8 cellular contexts compared by ENCODE assay signal in genomic region chrX:69163936-69164741, GRCh38. TPM values are rescaled to one million over a fixed set of nuclear protein-coding genes. Genes with fewer than 3 reads are reported as not detected.
DNase-seq lines count a peak whose midpoint lies in the region; ATAC-seq, FAIRE-seq and TF ChIP-seq lines count a peak whose summit lies in the region.

No MANE protein-coding gene starts in this region.

- H3K27me3 Mint-ChIP-seq in T-helper 2 cell treated with Interferon-gamma antibody and Interleukin-4, amounts not matched to agents 5 μg/mL and 100 μg/mL, for 36 hours (ENCODE audit: low read depth): peaks cover 7% of the 10 kb centered on the region

- no peak overlapping the region for H3K9ac ChIP-seq in GM12878 (ENCODE audit: control insufficient read depth, insufficient read depth, low read length)
- no peak overlapping the region; the same call in 1 of the 2 replicates for H3K9ac ChIP-seq in iPS-20b (ENCODE audit: low read depth, low read length)

- in situ Hi-C loops in GM12878 (cut with MboI): no loop called here

- H3K27ac ChIP-seq in GM12878 (ENCODE audit: control insufficient read depth, insufficient read depth) (no peak overlapping the region), iPS-20b (ENCODE audit: low read length) (no peak overlapping the region)

- H3K27me3 ChIP-seq in GM12878 (replicated peaks in 1 of 2; ENCODE audit: control insufficient read depth in 2 of 2, insufficient read depth in 2 of 2, low read length in 1 of 2) (no peaks in the 10 kb centered on the region), iPS-20b (ENCODE audit: insufficient read depth, low read length) (no peaks in the 10 kb centered on the region)

- H3K27ac Mint-ChIP-seq in T-helper 2 cell treated with Interferon-gamma antibody and Interleukin-4, amounts not matched to agents 5 μg/mL and 100 μg/mL, for 36 hours: peak overlapping the region; percentile 86

- H4K20me1 ChIP-seq in GM12878 (ENCODE audit: control insufficient read depth, insufficient read depth): no peaks in the 10 kb centered on the region; the same call in 1 of the 2 replicates

- H3K9me3 ChIP-seq in GM12878 (replicated peaks; ENCODE audit: control insufficient read depth, insufficient read depth, low read length) (no peaks in the 10 kb centered on the region; the same call in 2 of the 3 replicates), iPS-20b (ENCODE audit: insufficient read depth, low read depth, low read length) (no peaks in the 10 kb centered on the region)

- no peak for TF ChIP-seq CTCF in GM12878 (IDR thresholded peaks at IDR 0.05 in 2 of 3, conservative IDR thresholded peaks at IDR 0.05 in 1 of 3; ENCODE audit: control insufficient read depth in 2 of 3, extremely low read depth in 1 of 3, insufficient read depth in 1 of 3, low read depth in 3 of 3, low read length in 3 of 3)

- RAD21 ChIA-PET in GM12878 (lab: Charles Lee; ENCODE audit: unreplicated experiment): no interaction called here

- H3K4me3 ChIP-seq in GM12878 (no peak overlapping the region), iPS-20b (ENCODE audit: low read length) (peak overlapping the region; percentile 82)

- peaks cover 4% of the 10 kb centered on the region; the same call in 1 of the 2 replicates for H3K4me1 ChIP-seq in GM12878 (ENCODE audit: control insufficient read depth, insufficient read depth, low read length)
- no peaks in the 10 kb centered on the region; the same call in 1 of the 2 replicates for H3K4me1 ChIP-seq in iPS-20b (ENCODE audit: insufficient read depth, low read length)

- DNase-seq in GM18507 (ENCODE audit: extremely low spot score, insufficient read length, low read depth) (peak; percentile 48), GM12878 (ENCODE audit: low read depth, low spot score) (no peak), GDM1 (lab: John Stamatoyannopoulos, UW) (no peak)
- DNase-seq in T-helper 2 cell treated with Interferon-gamma antibody and Interleukin-4, amounts not matched to agents 5 μg/mL and 100 μg/mL, for 36 hours (ENCODE audit: low spot score): peak; percentile 21
- DNase-seq in stimulated activated CD4-positive, alpha-beta T cell treated with anti-CD3 and anti-CD28 coated beads, Interleukin-12 subunit alpha, Interleukin-12 subunit beta, amount 100 ng/mL, for 4 hours: peak; percentile 30

- peak overlapping the region; percentile 84 for H3K4me3 Mint-ChIP-seq in T-helper 2 cell treated with Interferon-gamma antibody and Interleukin-4, amounts not matched to agents 5 μg/mL and 100 μg/mL, for 36 hours

- H3K4me1 Mint-ChIP-seq in T-helper 2 cell treated with Interferon-gamma antibody and Interleukin-4, amounts not matched to agents 5 μg/mL and 100 μg/mL, for 36 hours (ENCODE audit: low read depth): peaks cover 18% of the 10 kb centered on the region

- H2AFZ ChIP-seq in GM12878 (ENCODE audit: control insufficient read depth, low read depth, low read length): no peak overlapping the region; the same call in 1 of the 2 replicates

- ATAC-seq in HG03159 (IDR thresholded peaks at IDR 0.05; ENCODE audit: unreplicated experiment) (peak; percentile 69), GM12878 (peak; percentile 89), HG02840 (IDR thresholded peaks at IDR 0.05; ENCODE audit: low FRiP score, unreplicated experiment) (no peak)

- TF ChIP-seq POLR2A in GM12878 (IDR thresholded peaks at IDR 0.05; ENCODE audit: low read depth, low read length): no peak

- H3K36me3 Mint-ChIP-seq in T-helper 2 cell treated with Interferon-gamma antibody and Interleukin-4, amounts not matched to agents 5 μg/mL and 100 μg/mL, for 36 hours (ENCODE audit: low read depth): peaks cover 15% of the 10 kb centered on the region

- H3K4me2 ChIP-seq in GM12878 (ENCODE audit: control insufficient read depth, insufficient read depth): peak overlapping the region; percentile 17

- no peak for TF ChIP-seq RAD21 in GM12878 (IDR thresholded peaks at IDR 0.05; ENCODE audit: insufficient read depth, low read depth, low read length)

- FAIRE-seq in GM18507 (lab: Jason Lieb, UNC) (peak; percentile 69), GM12878 (lab: Jason Lieb, UNC) (no peak)

- BruUV-seq in GM12878 (replicated peaks; lab: Mats Ljungman, UMichigan): no TSS peak

- H3K79me2 ChIP-seq in GM12878 (ENCODE audit: control insufficient read depth, insufficient read depth, low read length): no peaks in the 10 kb centered on the region

- WGBS in GM12878 (ENCODE audit: insufficient coverage, insufficient replicate concordance, low lambda C conversion rate, missing lambda C conversion rate): 43% methylated on average over 14 of the region's 23 CpGs

- no peaks in the 10 kb centered on the region for H3K9me3 Mint-ChIP-seq in T-helper 2 cell treated with Interferon-gamma antibody and Interleukin-4, amounts not matched to agents 5 μg/mL and 100 μg/mL, for 36 hours

- H3K36me3 ChIP-seq in GM12878 (ENCODE audit: control insufficient read depth in 2 of 2, insufficient read depth in 2 of 2, low read length in 1 of 2): no peaks in the 10 kb centered on the region
- H3K36me3 ChIP-seq in iPS-20b (ENCODE audit: insufficient read depth, low read depth, low read length): peaks cover 24% of the 10 kb centered on the region; the same call in 1 of the 2 replicates

- POLR2A ChIA-PET in GM12878 (lab: Charles Lee): no interaction called here

- SMC1A ChIA-PET in GM12878 (lab: Charles Lee; ENCODE audit: uncharacterized antibody, unreplicated experiment): no interaction called here

- intact Hi-C loops in GM12878 (cut with micrococcal nuclease; ENCODE audit: unreplicated experiment): no loop called here

- no peak for TF ChIP-seq EP300 in GM12878 (IDR thresholded peaks at IDR 0.05; ENCODE audit: borderline replicate concordance in 1 of 2, control insufficient read depth in 1 of 2, low read depth in 2 of 2, low read length in 2 of 2)

- CTCF ChIA-PET in GM12878 (lab: Yijun Ruan, JAX): no interaction called here

TF ChIP-seq in GM12878, 131 proteins besides CTCF, POLR2A, EP300 and RAD21 (continues in another document):
- TF ChIP-seq YY1 (IDR thresholded peaks at IDR 0.05; ENCODE audit: low read depth, low read length) (no peak), RCOR1 (conservative IDR thresholded peaks at IDR 0.05; ENCODE audit: low read depth, low read length) (no peak), SIX5 (IDR thresholded peaks at IDR 0.05; ENCODE audit: low read depth, low read length, severe bottlenecking) (no peak), CHD2 (IDR thresholded peaks at IDR 0.05; ENCODE audit: borderline replicate concordance, low read depth, low read length) (0 out of 2 replicates have a peak, but pooled peaks have one; percentile 23), ATF7 (IDR thresholded peaks at IDR 0.05; ENCODE audit: low read depth) (0 out of 2 replicates have a peak, but pooled peaks have one; percentile 19), EZH2 (IDR thresholded peaks at IDR 0.05; ENCODE audit: borderline replicate concordance, control insufficient read depth, low read depth, low read length) (no peak), MTA2 (IDR thresholded peaks at IDR 0.05; ENCODE audit: low read depth) (no peak), HCFC1 (IDR thresholded peaks at IDR 0.05; ENCODE audit: low read length) (no peak), FOS (IDR thresholded peaks at IDR 0.05; ENCODE audit: borderline replicate concordance, extremely low read depth, insufficient read length) (no peak), BCL3 (IDR thresholded peaks at IDR 0.05; ENCODE audit: borderline replicate concordance, insufficient read depth, low read depth, low read length, poor library complexity, severe bottlenecking) (no peak), KLF5 (IDR thresholded peaks at IDR 0.05; ENCODE audit: partially characterized antibody) (no peak)

RNA-seq across cellular contexts. Expression of gene PJA1, which starts 1.1 kb away (rescaled TPM):
- 3.5 and 4.5 TPM in 2 replicates for total RNA-seq in GM12878 (2013; cell fraction: nucleolus; rRNA removed)
- total RNA-seq in GM12878 (2014; rRNA removed): 8.6 and 11.3 TPM in 2 replicates
- 11.3 and 13.1 TPM in 2 replicates for total RNA-seq in GM12878 (2014; rRNA removed; fragmentation: Illumina TruSeq; extraction: Trizol)
- 10.7 and 12.3 TPM in 2 replicates for total RNA-seq in GM12878 (2021)
- polyA plus RNA-seq in GM12878 (2011; ENCODE audit: low read depth): 5.2 TPM
- polyA plus RNA-seq in GM12878 (2011; rRNA removed): 10.4 and 13.6 TPM in 2 replicates
- 11.7 and 12.0 TPM in 2 replicates for polyA plus RNA-seq in GM12878 (2011; cell fraction: cytosol; rRNA removed)
- 8.3 and 10.3 TPM in 2 replicates for polyA plus RNA-seq in GM12878 (2011; cell fraction: nucleus; rRNA removed)
- polyA plus RNA-seq in GM12878 (2012): 11.8 and 13.6 TPM in 2 replicates
- 14.3 and 14.8 TPM in 2 replicates for polyA plus RNA-seq in GM12878 (2014; fragmentation: Illumina TruSeq; extraction: Trizol)
- 1 to 10 TPM; 5.2 to 5.7 TPM for polyA plus RNA-seq in GM12878 (2014; fragmentation: Nextera tagmentation; extraction: Ambion mirVana)
- 7.7 and 8.3 TPM in 2 replicates for polyA plus RNA-seq in GM12878 (2014; rRNA removed)
- polyA plus RNA-seq in GM12878 (2016; fragmentation: Nextera tagmentation; extraction: Ambion mirVana): 10 to 100 TPM; 14.2 to 19.5 TPM
- polyA minus RNA-seq in GM12878 (2011; rRNA and poly(A)+ RNA removed): 9.9 and 13.0 TPM in 2 replicates
- polyA minus RNA-seq in GM12878 (2011; cell fraction: cytosol; rRNA and poly(A)+ RNA removed): 3.1 and 4.7 TPM in 2 replicates
- 0.97 and 2.7 TPM in 2 replicates for polyA minus RNA-seq in GM12878 (2011; cell fraction: nucleus; rRNA and poly(A)+ RNA removed)

Comparison
In these comparisons a context has a peak if more than half of its experiments do, and no peak if none do; other contexts are left out.
1. DNase-seq: peak in GM18507 (single experiment), T-helper 2 cell treated with Interferon-gamma antibody and Interleukin-4, amounts not matched to agents 5 μg/mL and 100 μg/mL, for 36 hours (single experiment) and stimulated activated CD4-positive, alpha-beta T cell treated with anti-CD3 and anti-CD28 coated beads, Interleukin-12 subunit alpha, Interleukin-12 subunit beta, amount 100 ng/mL, for 4 hours (single experiment); none in GM12878 (single experiment) and GDM1 (single experiment).